In the genomic region with DNA sequence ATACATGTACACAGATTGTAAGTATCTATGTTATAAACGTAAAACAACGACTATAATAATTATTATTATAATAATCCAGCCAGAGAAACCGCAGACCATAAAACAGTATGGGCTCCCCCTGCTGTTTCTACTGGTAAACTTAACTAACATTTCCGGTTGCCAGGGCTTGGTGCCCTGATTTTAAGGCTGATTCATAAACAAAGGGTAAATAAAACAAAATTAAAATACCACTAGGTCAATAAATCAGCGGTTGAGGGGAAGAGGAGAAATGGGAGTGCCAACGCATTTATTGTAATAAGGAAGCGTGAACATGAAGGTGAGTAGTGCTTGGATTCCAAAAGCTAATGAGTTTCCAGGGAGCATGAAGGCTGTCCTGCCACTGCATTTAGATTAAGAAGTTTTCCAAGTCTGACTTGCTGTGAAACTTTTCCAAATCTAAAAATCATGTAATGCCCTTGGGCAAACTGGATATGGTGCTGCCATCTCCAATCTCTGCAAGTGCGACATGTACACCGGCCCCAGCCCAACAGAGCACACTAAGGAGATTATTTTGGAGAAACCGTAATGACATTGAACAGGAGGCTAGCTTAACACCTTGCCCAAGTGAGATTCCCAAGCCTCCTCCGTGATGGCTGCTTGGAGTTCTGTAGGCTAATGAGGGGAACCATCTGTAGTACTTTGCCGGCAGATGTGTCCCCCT, we compare ENCODE assay signal across 8 cellular contexts. TPM values are rescaled to one million over a fixed set of nuclear protein-coding genes. Genes with fewer than 3 reads are reported as not detected.
DNase-seq lines count a peak whose midpoint lies in the region; ATAC-seq and TF ChIP-seq lines count a peak whose summit lies in the region.

No MANE protein-coding gene starts in this region.

- H3F3A ChIP-seq in Loucy (ENCODE audit: low read depth) = no peaks in the 10 kb centered on the region

- no peak overlapping the region for H2AFZ ChIP-seq in Loucy (ENCODE audit: low read length)

- intact Hi-C loops in activated CD4-positive, alpha-beta T cell treated with anti-CD3 and anti-CD28 coated beads for 36 hours (cut with DNase I, micrococcal nuclease) = no loop called here
- intact Hi-C loops in activated CD8-positive, alpha-beta T cell treated with anti-CD3 and anti-CD28 coated beads for 36 hours (cut with micrococcal nuclease) = loop anchor here (10.0 kb wide), 2 partner anchors 133 to 563 kb away; no protein-coding TSS in a partner anchor

- no peak overlapping the region for H3K9ac ChIP-seq in Loucy (ENCODE audit: low read depth, low read length, poor library complexity, severe bottlenecking)

- CTCF ChIA-PET in activated CD4-positive, alpha-beta T cell treated with anti-CD3 and anti-CD28 coated beads for 36 hours (lab: Charles Lee) = interaction anchor here (0.6 to 5.8 kb wide), 14 partner anchors 8 to 394 kb away, joined by 3 to 98 read pairs (median 4); no protein-coding TSS in a partner anchor
- CTCF ChIA-PET in activated CD8-positive, alpha-beta T cell treated with anti-CD3 and anti-CD28 coated beads for 36 hours (lab: Charles Lee) = interaction anchor here (0.6 to 8.3 kb wide), 13 partner anchors 13 to 1035 kb away, joined by 3 to 190 read pairs (median 5); no protein-coding TSS in a partner anchor

- no peaks in the 10 kb centered on the region for H3K36me3 ChIP-seq in Loucy (ENCODE audit: insufficient read depth, low read length)
- H3K36me3 ChIP-seq in effector memory CD4-positive, alpha-beta T cell (ENCODE audit: control insufficient read depth, insufficient read depth, low read length) = no peaks in the 10 kb centered on the region

- no peaks in the 10 kb centered on the region for H3K36me3 Mint-ChIP-seq in activated CD4-positive, alpha-beta T cell treated with anti-CD3 and anti-CD28 coated beads for 36 hours (ENCODE audit: low read depth)
- H3K36me3 Mint-ChIP-seq in activated CD8-positive, alpha-beta T cell treated with anti-CD3 and anti-CD28 coated beads for 36 hours (ENCODE audit: low read depth) = no peaks in the 10 kb centered on the region

- no peak overlapping the region for H3K4me3 ChIP-seq in Loucy (ENCODE audit: low read length, poor library complexity, severe bottlenecking)
- no peak overlapping the region for H3K4me3 ChIP-seq in effector memory CD4-positive, alpha-beta T cell (ENCODE audit: insufficient read depth, low read depth, low read length, poor library complexity, severe bottlenecking)

- H3K9me3 ChIP-seq in Loucy (ENCODE audit: insufficient read depth, low read depth, low read length) = no peaks in the 10 kb centered on the region
- no peaks in the 10 kb centered on the region for H3K9me3 ChIP-seq in effector memory CD4-positive, alpha-beta T cell (ENCODE audit: control insufficient read depth, low read length)

- H3K79me2 ChIP-seq in Loucy (ENCODE audit: insufficient read depth, low read length) = no peaks in the 10 kb centered on the region

- peak; percentile 22 for DNase-seq in activated CD4-positive, alpha-beta T cell treated with anti-CD3 and anti-CD28 coated beads for 36 hours
- DNase-seq in activated CD4-positive, alpha-beta T cell treated with anti-CD3 and anti-CD28 coated beads, Interleukin-2, amount 50 U/mL, for 4 hours = no peak
- peak; percentile 37 for DNase-seq in activated CD8-positive, alpha-beta T cell treated with anti-CD3 and anti-CD28 coated beads for 36 hours
- DNase-seq in kidney tubule cell (ENCODE audit: low spot score) (peak; percentile 53), DMS79 treated with DMSO at 0.1 percent for 48 hours (lab: John Stamatoyannopoulos, UW) (no peak)
- no peak for DNase-seq in NK-92 treated with Interleukin-12 subunit alpha and Interleukin-12 subunit beta, amount 100 ng/mL, for 24 hours (lab: John Stamatoyannopoulos, UW)
- no peak for DNase-seq in effector memory CD4-positive, alpha-beta T cell

- no peak for ATAC-seq in activated CD4-positive, alpha-beta T cell treated with anti-CD3 and anti-CD28 coated beads for 36 hours
- no peak for ATAC-seq in activated CD8-positive, alpha-beta T cell treated with anti-CD3 and anti-CD28 coated beads for 36 hours

- H3K27ac ChIP-seq in effector memory CD4-positive, alpha-beta T cell (ENCODE audit: insufficient read depth, low read length, poor library complexity, severe bottlenecking) = no peak overlapping the region

- H3K4me1 ChIP-seq in Loucy (ENCODE audit: insufficient read depth, low read length, poor library complexity, severe bottlenecking) = peaks cover 14% of the 10 kb centered on the region
- H3K4me1 ChIP-seq in effector memory CD4-positive, alpha-beta T cell (ENCODE audit: control insufficient read depth, insufficient read depth, low read length, poor library complexity, severe bottlenecking) = peaks cover 11% of the 10 kb centered on the region

- H3K27me3 ChIP-seq in Loucy (ENCODE audit: insufficient read depth, low read length, poor library complexity, severe bottlenecking) = no peaks in the 10 kb centered on the region
- H3K27me3 ChIP-seq in effector memory CD4-positive, alpha-beta T cell (replicated peaks; ENCODE audit: control insufficient read depth, insufficient read depth, low read length, poor library complexity, severe bottlenecking) = no peaks in the 10 kb centered on the region

- no peak overlapping the region for H3K4me3 Mint-ChIP-seq in activated CD4-positive, alpha-beta T cell treated with anti-CD3 and anti-CD28 coated beads for 36 hours
- no peak overlapping the region for H3K4me3 Mint-ChIP-seq in activated CD8-positive, alpha-beta T cell treated with anti-CD3 and anti-CD28 coated beads for 36 hours

- POLR2A ChIA-PET in activated CD4-positive, alpha-beta T cell treated with anti-CD3 and anti-CD28 coated beads for 36 hours (lab: Charles Lee) = no interaction called here
- POLR2A ChIA-PET in activated CD8-positive, alpha-beta T cell treated with anti-CD3 and anti-CD28 coated beads for 36 hours (lab: Charles Lee) = no interaction called here

- no peaks in the 10 kb centered on the region for H3K9me2 ChIP-seq in Loucy (replicated peaks; ENCODE audit: low read depth, low read length)

- H3K27me3 Mint-ChIP-seq in activated CD4-positive, alpha-beta T cell treated with anti-CD3 and anti-CD28 coated beads for 36 hours = no peaks in the 10 kb centered on the region
- H3K27me3 Mint-ChIP-seq in activated CD8-positive, alpha-beta T cell treated with anti-CD3 and anti-CD28 coated beads for 36 hours = no peaks in the 10 kb centered on the region

- peaks cover 15% of the 10 kb centered on the region for H3K4me1 Mint-ChIP-seq in activated CD4-positive, alpha-beta T cell treated with anti-CD3 and anti-CD28 coated beads for 36 hours
- H3K4me1 Mint-ChIP-seq in activated CD8-positive, alpha-beta T cell treated with anti-CD3 and anti-CD28 coated beads for 36 hours (ENCODE audit: low read depth) = peaks cover 14% of the 10 kb centered on the region

- H4K20me1 ChIP-seq in Loucy (ENCODE audit: insufficient read depth, low read length, poor library complexity, severe bottlenecking) = no peaks in the 10 kb centered on the region

- no peak overlapping the region for H3K4me2 ChIP-seq in Loucy (ENCODE audit: low read depth, low read length, poor library complexity, severe bottlenecking)

- peak; percentile 69 for TF ChIP-seq CTCF in Loucy (conservative IDR thresholded peaks at IDR 0.05; ENCODE audit: low read length)
- peak; percentile 68 for TF ChIP-seq CTCF in activated CD8-positive, alpha-beta T cell treated with anti-CD3 and anti-CD28 coated beads for 36 hours (IDR thresholded peaks at IDR 0.05)

- no peak overlapping the region for H3K27ac Mint-ChIP-seq in activated CD4-positive, alpha-beta T cell treated with anti-CD3 and anti-CD28 coated beads for 36 hours
- H3K27ac Mint-ChIP-seq in activated CD8-positive, alpha-beta T cell treated with anti-CD3 and anti-CD28 coated beads for 36 hours = no peak overlapping the region

- H3K9me3 Mint-ChIP-seq in activated CD4-positive, alpha-beta T cell treated with anti-CD3 and anti-CD28 coated beads for 36 hours (ENCODE audit: low read depth) = no peaks in the 10 kb centered on the region
- H3K9me3 Mint-ChIP-seq in activated CD8-positive, alpha-beta T cell treated with anti-CD3 and anti-CD28 coated beads for 36 hours = no peaks in the 10 kb centered on the region

RNA-seq across cellular contexts. Expression of gene HNRNPA3, which starts 50.7 kb away (rescaled TPM):
- 100 to 1,000 TPM; 200 to 290 TPM for total RNA-seq in activated CD4-positive, alpha-beta T cell treated with anti-CD3 and anti-CD28 coated beads for 36 hours
- 100 to 1,000 TPM; 292 to 308 TPM for total RNA-seq in activated CD8-positive, alpha-beta T cell treated with anti-CD3 and anti-CD28 coated beads for 36 hours

Comparison
In these comparisons a context has a peak if more than half of its experiments do, and no peak if none do; other contexts are left out.
1. DNase-seq: peak in activated CD4-positive, alpha-beta T cell treated with anti-CD3 and anti-CD28 coated beads for 36 hours (single experiment), activated CD8-positive, alpha-beta T cell treated with anti-CD3 and anti-CD28 coated beads for 36 hours (single experiment) and kidney tubule cell (single experiment); none in activated CD4-positive, alpha-beta T cell treated with anti-CD3 and anti-CD28 coated beads, Interleukin-2, amount 50 U/mL, for 4 hours (0 of 2), DMS79 treated with DMSO at 0.1 percent for 48 hours (single experiment), NK-92 treated with Interleukin-12 subunit alpha and Interleukin-12 subunit beta, amount 100 ng/mL, for 24 hours (single experiment) and effector memory CD4-positive, alpha-beta T cell (0 of 3).